Comparison of ENCODE assay signal across 15 cellular contexts in the genomic region with DNA sequence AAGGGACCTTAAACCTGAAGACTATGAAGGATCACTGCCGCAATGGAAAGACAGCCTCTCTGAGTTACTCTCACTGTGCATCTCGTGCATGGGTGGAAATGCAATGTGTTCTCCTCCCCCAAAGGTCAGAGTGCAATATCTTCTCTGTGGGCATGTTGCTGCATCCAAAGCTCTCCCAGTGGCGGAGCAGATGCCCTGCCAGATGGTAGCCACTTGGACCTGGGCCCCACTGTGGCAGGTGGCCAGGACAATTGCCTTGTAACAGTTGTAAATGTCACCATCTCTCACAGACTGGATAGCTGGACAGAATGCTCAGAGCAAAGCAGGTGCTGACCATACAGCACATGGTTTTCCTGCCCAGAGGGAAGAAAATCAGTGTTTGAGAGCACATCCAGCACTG.
"Had no signal": no experiment of that assay in that cellular context is flagged by ENCODE, and none has a peak within 500 bp of the region (broad histone marks: within the 10 kb centered on the region; RNA-seq: fewer than 3 reads in every experiment).

No MANE protein-coding gene starts in this region.

- H3K4me3 ChIP-seq: transverse colon had no signal

- H3K4me1 ChIP-seq: transverse colon had no signal

- DNase-seq: activated CD4-positive, alpha-beta T cell treated with anti-CD3 and anti-CD28 coated beads for 48 hours; activated CD8-positive, alpha-beta T cell treated with anti-CD3 and anti-CD28 coated beads for 36 hours; activated gamma-delta T cell treated with Interleukin-2 at 50 U/mL for 16 hours; activated T-cell treated with anti-CD3 and anti-CD28 coated beads, Interleukin-2, amount 50 U/mL, for 48 hours; amniotic stem cell; cortex of kidney; effector CD8-positive, alpha-beta T cell; foreskin fibroblast; left ventricle myocardium superior; mesendoderm; natural killer cell; stimulated activated CD4-positive, alpha-beta T cell treated with anti-CD3 and anti-CD28 coated beads, Interleukin-4, amount 100 ng/mL, for 1 hour; stimulated activated naive CD4-positive, alpha-beta T cell; transverse colon had no signal

- ATAC-seq: activated CD8-positive, alpha-beta T cell treated with anti-CD3 and anti-CD28 coated beads for 36 hours; left ventricle myocardium superior; natural killer cell had no signal

- H3K9me3 ChIP-seq: neutrophil, transverse colon had no signal

- H3K27me3 ChIP-seq: neutrophil, transverse colon had no signal

- H3K27ac ChIP-seq: neutrophil, transverse colon had no signal

- H3K36me3 ChIP-seq: neutrophil, transverse colon had no signal
